ENCODE assay signal across 14 cellular contexts in the genomic region with DNA sequence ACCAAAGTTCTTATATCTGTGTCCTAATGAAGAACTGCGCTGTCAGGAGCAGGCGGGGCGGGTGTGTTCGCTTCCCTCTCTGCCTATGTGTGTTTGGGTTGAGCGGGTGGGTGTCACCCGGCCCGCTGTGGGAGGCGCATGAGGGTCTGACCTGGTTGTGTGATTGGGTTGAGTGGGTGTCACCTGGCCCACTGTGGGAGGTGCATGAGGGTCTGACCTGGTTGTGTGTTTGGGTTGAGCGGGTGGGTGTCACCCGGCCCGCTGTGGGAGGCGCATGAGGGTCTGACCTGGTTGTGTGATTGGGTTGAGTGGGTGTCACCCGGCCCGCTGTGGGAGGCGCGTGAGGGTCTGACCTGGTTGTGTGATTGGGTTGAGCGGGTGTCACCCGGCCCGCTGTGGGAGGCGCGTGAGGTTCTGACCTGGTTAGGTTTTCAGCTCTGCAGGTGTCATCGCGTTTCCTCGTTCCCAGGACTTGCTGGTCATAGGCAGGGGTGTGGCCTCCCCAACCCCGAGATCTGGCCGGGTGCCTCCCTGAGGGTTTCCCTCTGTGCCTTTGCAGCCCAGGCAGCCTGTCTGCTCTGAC.
A peak's percentile ranks its signal among the peaks of the same experiment; 100 is the strongest.
DNase-seq lines count a peak whose midpoint lies in the region; ATAC-seq, FAIRE-seq and TF ChIP-seq lines count a peak whose summit lies in the region.
"Had no signal": no experiment of that assay in that cellular context is flagged by ENCODE, and none has a peak within 500 bp of the region (broad histone marks: within the 10 kb centered on the region; RNA-seq: fewer than 3 reads in every experiment).

No MANE protein-coding gene starts in this region.

- no peaks in the 10 kb centered on the region for H3K9me3 Mint-ChIP-seq in activated naive CD8-positive, alpha-beta T cell treated with anti-CD3 and anti-CD28 coated beads for 36 hours
- H3K9me3 Mint-ChIP-seq in nephron progenitor cell (no peaks in the 10 kb centered on the region), HFFc6 (no peaks in the 10 kb centered on the region)

- DNase-seq in AG08395 (ENCODE audit: low spot score) (peak; percentile 31), HTR-8/SVneo (ENCODE audit: insufficient read length, low spot score) (no peak), nephron progenitor cell (no peak), OCI-M2 (lab: John Stamatoyannopoulos, UW; ENCODE audit: unreplicated experiment) (no peak), HFFc6 (no peak)
- DNase-seq in activated naive CD8-positive, alpha-beta T cell treated with anti-CD3 and anti-CD28 coated beads for 36 hours = peak; percentile 46
- DNase-seq: activated CD4-positive, CD25-positive, alpha-beta regulatory T cell treated with anti-CD3 and anti-CD28 coated beads, Interleukin-2, amount 50 U/mL, for 72 hours; left ventricle myocardium superior; NCI-H2171 had no signal

- peaks cover 11% of the 10 kb centered on the region for H3K36me3 Mint-ChIP-seq in activated naive CD8-positive, alpha-beta T cell treated with anti-CD3 and anti-CD28 coated beads for 36 hours
- H3K36me3 Mint-ChIP-seq in nephron progenitor cell (ENCODE audit: low read depth) (peaks cover 24% of the 10 kb centered on the region), HFFc6 (ENCODE audit: low read depth) (0 out of 2 replicates have a peak, but pooled peaks cover under 1% of the 10 kb centered on the region)

- peak; percentile 54 for FAIRE-seq in HTR-8/SVneo (lab: Jason Lieb, UNC)

- TF ChIP-seq CTCF in nephron progenitor cell (IDR thresholded peaks at IDR 0.05) = no peak
- TF ChIP-seq CTCF in HFFc6 (IDR thresholded peaks at IDR 0.05) = no peak

- H3K27ac Mint-ChIP-seq in activated naive CD8-positive, alpha-beta T cell treated with anti-CD3 and anti-CD28 coated beads for 36 hours = peak overlapping the region; percentile 18
- H3K27ac Mint-ChIP-seq in nephron progenitor cell = peak overlapping the region; percentile 71
- H3K27ac Mint-ChIP-seq in HFFc6 = no peak overlapping the region
- H3K27ac Mint-ChIP-seq: B cell had no signal

- ATAC-seq in HG02588 (IDR thresholded peaks at IDR 0.05; ENCODE audit: unreplicated experiment) = no peak
- no peak for ATAC-seq in HG03460 (IDR thresholded peaks at IDR 0.05; ENCODE audit: unreplicated experiment)
- ATAC-seq: heart left ventricle, left ventricle myocardium superior, SK-N-SH treated with all-trans-retinoic acid at 6 μM for 48 hours had no signal

- H3K27me3 Mint-ChIP-seq in activated naive CD8-positive, alpha-beta T cell treated with anti-CD3 and anti-CD28 coated beads for 36 hours = no peaks in the 10 kb centered on the region
- H3K27me3 Mint-ChIP-seq in nephron progenitor cell (ENCODE audit: low read depth, poor library complexity) = no peaks in the 10 kb centered on the region
- peaks cover 6% of the 10 kb centered on the region; the same call in 1 of the 2 replicates for H3K27me3 Mint-ChIP-seq in HFFc6 (ENCODE audit: insufficient read depth)
- H3K27me3 Mint-ChIP-seq: B cell had no signal

- H3K4me1 Mint-ChIP-seq in activated naive CD8-positive, alpha-beta T cell treated with anti-CD3 and anti-CD28 coated beads for 36 hours = peaks cover 24% of the 10 kb centered on the region
- H3K4me1 Mint-ChIP-seq in nephron progenitor cell = peaks cover 16% of the 10 kb centered on the region
- no peaks in the 10 kb centered on the region for H3K4me1 Mint-ChIP-seq in HFFc6 (ENCODE audit: low read depth)

- H3K4me3 Mint-ChIP-seq in activated naive CD8-positive, alpha-beta T cell treated with anti-CD3 and anti-CD28 coated beads for 36 hours = peak overlapping the region; percentile 47
- H3K4me3 Mint-ChIP-seq in nephron progenitor cell = no peak overlapping the region
- no peak overlapping the region for H3K4me3 Mint-ChIP-seq in HFFc6
- H3K4me3 Mint-ChIP-seq: B cell had no signal

Comparison
In these comparisons a context has a peak if more than half of its experiments do, and no peak if none do; other contexts are left out.
1. DNase-seq: peak in AG08395 (single experiment) and activated naive CD8-positive, alpha-beta T cell treated with anti-CD3 and anti-CD28 coated beads for 36 hours (single experiment); none in HTR-8/SVneo (single experiment), nephron progenitor cell (single experiment), OCI-M2 (single experiment) and HFFc6 (single experiment).